ENCODE assay signal across 9 cellular contexts in the genomic region with DNA sequence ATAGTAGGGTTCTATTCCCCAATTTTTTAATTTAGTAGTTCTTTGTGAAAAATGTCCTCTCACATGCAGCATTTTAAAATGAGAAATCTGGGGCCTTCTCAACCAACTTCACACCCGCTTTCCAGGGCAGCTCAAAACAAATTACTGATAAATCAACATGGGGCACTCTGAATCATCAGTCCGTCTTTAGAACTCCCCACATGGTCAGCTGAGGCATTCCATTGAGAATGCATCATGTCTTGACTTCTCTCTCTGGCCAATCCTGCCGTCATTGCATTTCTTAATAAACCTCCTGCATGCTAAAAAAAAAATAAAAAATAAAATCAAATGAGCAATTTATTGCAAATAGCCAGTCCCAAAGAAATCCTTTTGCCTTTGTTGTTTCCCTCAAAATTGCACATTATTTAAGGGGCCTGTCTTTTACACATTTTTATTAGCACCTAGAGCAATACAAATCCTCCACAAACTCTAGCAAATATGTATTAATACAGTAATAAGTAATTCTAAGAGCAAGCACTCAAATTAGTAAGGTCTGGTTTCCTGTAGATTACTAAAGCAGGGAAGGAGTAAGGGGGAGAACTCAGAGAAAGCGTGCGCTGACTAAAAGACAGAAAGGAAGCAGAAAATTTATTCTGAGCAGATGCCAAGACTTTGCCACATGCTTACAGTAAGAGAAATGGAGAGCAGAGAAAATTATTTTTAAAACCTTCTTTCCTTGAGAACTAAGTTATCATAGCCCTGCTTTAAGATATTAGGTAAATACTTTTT.
A peak's percentile ranks its signal among the peaks of the same experiment; 100 is the strongest.
DNase-seq lines count a peak whose midpoint lies in the region; ATAC-seq, FAIRE-seq and TF ChIP-seq lines count a peak whose summit lies in the region.
"Had no signal": no experiment of that assay in that cellular context is flagged by ENCODE, and none has a peak within 500 bp of the region (broad histone marks: within the 10 kb centered on the region; RNA-seq: fewer than 3 reads in every experiment).

No MANE protein-coding gene starts in this region.

- peaks cover 5% of the 10 kb centered on the region for H3K4me1 Mint-ChIP-seq in CD14-positive monocyte

- H3K9me3 Mint-ChIP-seq in CD14-positive monocyte: peaks cover 0 to 3% (median 1%) of the 10 kb centered on the region in 7 donors

- H3K36me3 Mint-ChIP-seq in CD14-positive monocyte: no peaks in the 10 kb centered on the region

- no peak for TF ChIP-seq CTCF in colonic mucosa (IDR thresholded peaks at IDR 0.05)
- no peak for TF ChIP-seq CTCF in pancreas (IDR thresholded peaks at IDR 0.05)
- no peak for TF ChIP-seq CTCF in CD14-positive monocyte (IDR thresholded peaks at IDR 0.05)

- WGBS in HUES64: 73% methylated on average over 5 of the region's 5 CpGs
- WGBS in pancreas, 2 donors: 81 to 84% methylated on average over 5 of the region's 5 CpGs

- H3K9ac ChIP-seq in HUES64 (ENCODE audit: low read depth, low read length) (peak overlapping the region; percentile 38; the same call in 1 of the 2 replicates), colonic mucosa (ENCODE audit: low read depth in 2 of 2, low read length in 2 of 2) (no peak overlapping the region)

- H3K36me3 ChIP-seq in HUES64 (ENCODE audit: insufficient read depth, low read length) (no peaks in the 10 kb centered on the region), colonic mucosa (no peaks in the 10 kb centered on the region), pancreas (no peaks in the 10 kb centered on the region)
- H3K36me3 ChIP-seq: lower lobe of right lung had no signal

- H3K9me3 ChIP-seq in HUES64 (ENCODE audit: insufficient read depth, low read depth, low read length) (no peaks in the 10 kb centered on the region), colonic mucosa (no peaks in the 10 kb centered on the region), pancreas (no peaks in the 10 kb centered on the region)
- H3K9me3 ChIP-seq: lower lobe of right lung had no signal

- peaks cover 16% of the 10 kb centered on the region for H3K4me1 ChIP-seq in HUES64 (ENCODE audit: insufficient read depth, low read length)
- H3K4me1 ChIP-seq in colonic mucosa: no peaks in the 10 kb centered on the region
- peaks cover 7 to 10% (median 7%) of the 10 kb centered on the region in 3 donors for H3K4me1 ChIP-seq in pancreas

- H3K27me3 ChIP-seq in HUES64 (ENCODE audit: insufficient read depth, low read length) (no peaks in the 10 kb centered on the region), colonic mucosa (no peaks in the 10 kb centered on the region), pancreas (no peaks in the 10 kb centered on the region)

- H3K4me3 Mint-ChIP-seq in CD14-positive monocyte: no peak overlapping the region

- H3K4me3 ChIP-seq in HUES64 (ENCODE audit: low read length): no peak overlapping the region
- H3K4me3 ChIP-seq in colonic mucosa: no peak overlapping the region
- no peak overlapping the region for H3K4me3 ChIP-seq in pancreas
- H3K4me3 ChIP-seq: lower lobe of right lung had no signal

- H3K27me3 Mint-ChIP-seq in CD14-positive monocyte (ENCODE audit: low read depth in 3 of 3): no peaks in the 10 kb centered on the region

- peak; percentile 47 for ATAC-seq in GM21423 (IDR thresholded peaks at IDR 0.05; ENCODE audit: unreplicated experiment)
- ATAC-seq in pancreas: peak in 3 of 4 donors; percentile 50 to 72 (median 68)

- H3K27ac ChIP-seq in HUES64 (ENCODE audit: low read depth, low read length) (no peak overlapping the region), colonic mucosa (no peak overlapping the region), pancreas (peak overlapping the region in 1 of 4 donors; percentile 11)
- H3K27ac ChIP-seq: lower lobe of right lung had no signal

- intact Hi-C loops in colonic mucosa (cut with DNase I) (no loop called here), pancreas (cut with DNase I) (no loop called here), CD14-positive monocyte (cut with micrococcal nuclease) (no loop called here)

- peak; percentile 13 for FAIRE-seq in pancreas (lab: Jason Lieb, UNC)

- H3K27ac Mint-ChIP-seq in CD14-positive monocyte: no peak overlapping the region

- peak; percentile 95 for DNase-seq in EL
- DNase-seq in colonic mucosa: peak; percentile 24
- peak in 1 of 6 donors; percentile 21 for DNase-seq in pancreas
- no peak for DNase-seq in CD14-positive monocyte (ENCODE audit: low spot score)
- no peak for DNase-seq in HuH-7 (ENCODE audit: low spot score)
- no peak for DNase-seq in DMS153 treated with DMSO at 0.1 percent for 48 hours (lab: John Stamatoyannopoulos, UW; ENCODE audit: unreplicated experiment)
- DNase-seq: lower lobe of right lung had no signal

Comparison
In these comparisons a context has a peak if more than half of its experiments do, and no peak if none do; other contexts are left out.
1. DNase-seq: peak in EL (single experiment) and colonic mucosa (single experiment); none in CD14-positive monocyte (single experiment), HuH-7 (single experiment) and DMS153 treated with DMSO at 0.1 percent for 48 hours (single experiment).